Comparison of ENCODE assay signal across 9 cellular contexts in the genomic region with DNA sequence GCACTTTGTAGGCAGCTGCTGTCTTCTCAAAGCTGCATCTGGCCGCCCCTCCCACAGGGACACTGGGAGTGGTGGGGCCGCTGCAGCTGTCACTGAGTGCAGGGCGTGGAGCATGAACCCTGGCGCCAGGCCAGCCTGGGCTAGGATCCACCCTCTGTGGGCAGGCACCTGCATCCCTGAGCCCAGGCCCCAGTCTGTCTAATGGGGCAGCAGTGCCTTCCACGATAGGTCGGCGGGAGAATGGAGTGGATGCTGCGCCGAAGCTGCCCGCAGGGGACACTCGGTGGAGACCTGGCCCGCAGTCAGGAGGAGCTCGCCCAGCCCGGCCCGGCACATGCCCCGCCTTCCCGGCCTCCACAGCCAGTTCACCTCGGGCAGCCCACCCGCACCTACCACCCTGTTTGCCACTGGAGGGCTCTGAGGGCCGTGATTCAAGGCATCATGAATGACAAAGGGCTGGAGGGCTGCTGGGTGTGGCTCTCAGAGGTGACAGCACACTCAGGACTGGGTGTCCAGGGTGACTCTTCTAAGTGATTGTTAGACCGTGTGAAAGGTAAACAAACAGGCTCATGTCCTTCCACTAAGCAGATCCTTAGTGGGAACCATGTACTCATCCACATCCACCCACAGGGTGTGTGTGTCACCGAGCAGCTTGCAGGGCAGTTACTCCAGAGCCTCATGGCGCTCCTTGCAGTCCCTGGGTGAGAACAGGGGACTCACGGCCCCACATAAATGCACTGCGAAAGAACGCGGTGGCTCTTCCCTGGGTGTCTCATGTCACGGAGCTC.
DNase-seq lines count a peak whose midpoint lies in the region; ATAC-seq and TF ChIP-seq lines count a peak whose summit lies in the region.
"Had no signal": no experiment of that assay in that cellular context is flagged by ENCODE, and none has a peak within 500 bp of the region (broad histone marks: within the 10 kb centered on the region; RNA-seq: fewer than 3 reads in every experiment).

No MANE protein-coding gene starts in this region.

- peak; percentile 37 for DNase-seq in ELR (ENCODE audit: low read depth)
- DNase-seq in NCI-H2171 treated with DMSO at 0.1 percent for 48 hours (lab: John Stamatoyannopoulos, UW), result peak; percentile 66
- DNase-seq in dorsolateral prefrontal cortex, result no peak
- DNase-seq in right lobe of liver, result peak in 1 of 3 donors; percentile 47
- DNase-seq in activated CD4-positive, alpha-beta T cell treated with anti-CD3 and anti-CD28 coated beads, Interleukin-2, amount 50 U/mL, for 48 hours, result no peak
- DNase-seq: activated CD4-positive, alpha-beta T cell treated with anti-CD3 and anti-CD28 coated beads, Interleukin-2, amount 10 ng/mL, durations not matched to agents 7 days and 5 days had no signal

- H3K27me3 ChIP-seq in dorsolateral prefrontal cortex (no peaks in the 10 kb centered on the region), right lobe of liver (no peaks in the 10 kb centered on the region)

- H3K36me3 ChIP-seq in right lobe of liver, result no peaks in the 10 kb centered on the region

- no peaks in the 10 kb centered on the region for H3K4me1 ChIP-seq in right lobe of liver

- H3K27ac ChIP-seq in dorsolateral prefrontal cortex, result peak overlapping the region in 54 of 59 donors; percentile 18 to 91 (median 80)
- H3K27ac ChIP-seq in right lobe of liver, result no peak overlapping the region

- 44% methylated on average over 3 of the region's 28 CpGs for WGBS in right lobe of liver (ENCODE audit: insufficient coverage, low coverage, low lambda C conversion rate, missing lambda C conversion rate)

- TF ChIP-seq CTCF in dorsolateral prefrontal cortex (IDR thresholded peaks at IDR 0.05 in 54 of 56, conservative IDR thresholded peaks at IDR 0.05 in 2 of 56; ENCODE audit: low read depth in 1 of 56, partially characterized antibody in 56 of 56), result peak in 1 of 56 donors; percentile 43
- peak in 1 of 4 donors; percentile 55 for TF ChIP-seq CTCF in right lobe of liver (IDR thresholded peaks at IDR 0.05)

- H3K4me3 ChIP-seq in dorsolateral prefrontal cortex (no peak overlapping the region), right lobe of liver (no peak overlapping the region)

- no peaks in the 10 kb centered on the region for H3K9me3 ChIP-seq in right lobe of liver

- intact Hi-C loops in dorsolateral prefrontal cortex (cut with DNase I), result no loop called here
- intact Hi-C loops in right lobe of liver (cut with DNase I), result no loop called here

- ATAC-seq in right lobe of liver (peak; percentile 41 to 59 (median 52)), GM19351 (IDR thresholded peaks at IDR 0.05; ENCODE audit: unreplicated experiment) (no peak), HG03097 (IDR thresholded peaks at IDR 0.05; ENCODE audit: low FRiP score, unreplicated experiment) (no peak), GM21737 (IDR thresholded peaks at IDR 0.05; ENCODE audit: unreplicated experiment) (no peak)

- no peak for TF ChIP-seq POLR2A in right lobe of liver (IDR thresholded peaks at IDR 0.05)

Comparison
In these comparisons a context has a peak if more than half of its experiments do, and no peak if none do; other contexts are left out.
1. DNase-seq: peak in ELR (single experiment) and NCI-H2171 treated with DMSO at 0.1 percent for 48 hours (single experiment); none in dorsolateral prefrontal cortex (0 of 10) and activated CD4-positive, alpha-beta T cell treated with anti-CD3 and anti-CD28 coated beads, Interleukin-2, amount 50 U/mL, for 48 hours (0 of 2).
2. H3K27ac ChIP-seq: peak in dorsolateral prefrontal cortex (54 of 59); none in right lobe of liver (0 of 3).
3. ATAC-seq: peak in right lobe of liver (4 of 4); none in GM19351 (single experiment), HG03097 (single experiment) and GM21737 (single experiment).